23 cellular contexts compared by ENCODE assay signal in the genomic region with DNA sequence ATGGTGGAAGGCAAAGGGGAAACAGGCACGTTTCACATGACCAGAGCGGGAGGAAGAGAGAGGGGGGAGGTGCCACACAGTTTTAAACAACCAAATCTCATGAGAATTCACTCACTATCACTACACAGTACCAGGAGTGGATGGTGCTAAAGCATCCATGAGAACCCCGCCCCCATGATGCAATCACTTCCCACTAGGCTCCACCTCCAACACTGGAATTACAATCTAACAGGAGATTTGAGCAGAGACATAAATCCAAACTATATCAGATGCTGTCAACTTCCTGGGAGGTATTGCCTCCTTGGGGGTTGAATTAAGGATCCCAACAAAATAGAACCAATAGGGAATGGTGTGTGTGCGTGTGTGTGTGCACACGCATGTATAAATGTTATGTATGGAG.
DNase-seq lines count a peak whose midpoint lies in the region; ATAC-seq, FAIRE-seq and TF ChIP-seq lines count a peak whose summit lies in the region.
"Had no signal": no experiment of that assay in that cellular context is flagged by ENCODE, and none has a peak within 500 bp of the region (broad histone marks: within the 10 kb centered on the region; RNA-seq: fewer than 3 reads in every experiment).

No MANE protein-coding gene starts in this region.

- no peak for TF ChIP-seq POLR2A in K562 (conservative IDR thresholded peaks at IDR 0.05)
- no peak for TF ChIP-seq POLR2A in H1 (IDR thresholded peaks at IDR 0.05; ENCODE audit: control extremely low read depth in 1 of 2, low read depth in 2 of 2, low read length in 2 of 2)

- TF ChIP-seq CTCF in K562 (IDR thresholded peaks at IDR 0.05 in 2 of 3, conservative IDR thresholded peaks at IDR 0.05 in 1 of 3; ENCODE audit: insufficient read depth in 2 of 3, low read depth in 1 of 3, low read length in 3 of 3), result no peak
- TF ChIP-seq CTCF in H1 (IDR thresholded peaks at IDR 0.05; ENCODE audit: control extremely low read depth in 1 of 3, insufficient read depth in 1 of 3, low read depth in 1 of 3, low read length in 3 of 3), result no peak
- TF ChIP-seq CTCF in upper lobe of right lung (IDR thresholded peaks at IDR 0.05), result no peak

- no peaks in the 10 kb centered on the region for H4K20me1 ChIP-seq in BLaER1
- H4K20me1 ChIP-seq in K562 (replicated peaks; ENCODE audit: control insufficient read depth, insufficient read depth, low read length), result no peaks in the 10 kb centered on the region
- H4K20me1 ChIP-seq in H1 (replicated peaks in 1 of 2; ENCODE audit: control insufficient read depth in 1 of 2, insufficient read depth in 2 of 2, low read length in 2 of 2), result no peaks in the 10 kb centered on the region

- TF ChIP-seq EP300 in K562 (IDR thresholded peaks at IDR 0.05; ENCODE audit: low read length) (no peak), H1 (IDR thresholded peaks at IDR 0.05; ENCODE audit: borderline replicate concordance in 1 of 2, low read depth in 2 of 2, low read length in 2 of 2) (no peak)

- H3K4me1 ChIP-seq in BLaER1 (peaks cover 31% of the 10 kb centered on the region), K562 (replicated peaks in 1 of 2; ENCODE audit: control insufficient read depth in 2 of 2, insufficient read depth in 2 of 2, low read length in 2 of 2) (no peaks in the 10 kb centered on the region), H1 (replicated peaks in 1 of 4; ENCODE audit: control insufficient read depth in 3 of 4, insufficient read depth in 4 of 4, low read length in 3 of 4) (no peaks in the 10 kb centered on the region), upper lobe of right lung (no peaks in the 10 kb centered on the region)
- H3K4me1 ChIP-seq: A549 had no signal

- H4K91ac ChIP-seq in H1 (replicated peaks; ENCODE audit: insufficient read length, low read length), result no peak overlapping the region

- no peak overlapping the region for H2BK20ac ChIP-seq in H1 (ENCODE audit: low read length)

- H3K14ac ChIP-seq in H1 (ENCODE audit: insufficient read length), result no peak overlapping the region

- no peak overlapping the region for H3K18ac ChIP-seq in H1 (ENCODE audit: extremely low read depth, low read length)

- no peak overlapping the region for H3K56ac ChIP-seq in H1 (replicated peaks; ENCODE audit: insufficient read length, low read depth, low read length)

- POLR2A ChIA-PET in K562 (lab: Yijun Ruan, JAX) (no interaction called here), H1 (lab: Charles Lee; ENCODE audit: partially characterized antibody) (no interaction called here)

- H3K9ac ChIP-seq in BLaER1 (no peak overlapping the region), K562 (ENCODE audit: insufficient read depth in 1 of 2, low read depth in 2 of 2, low read length in 2 of 2) (no peak overlapping the region), H1 (replicated peaks in 1 of 4; ENCODE audit: extremely low read depth in 1 of 4, low read depth in 3 of 4, low read length in 3 of 4) (no peak overlapping the region)

- H3K4me2 ChIP-seq in BLaER1 (peak overlapping the region; percentile 39), K562 (ENCODE audit: insufficient read depth, low read length) (no peak overlapping the region), H1 (ENCODE audit: insufficient read depth in 1 of 2, low read depth in 2 of 2, low read length in 2 of 2) (no peak overlapping the region)
- H3K4me2 ChIP-seq: A549 had no signal

- H3K9me1 ChIP-seq in K562 (ENCODE audit: control insufficient read depth, insufficient read depth, low read length), result no peaks in the 10 kb centered on the region

- 0% methylated on average over 5 of the region's 5 CpGs for WGBS in K562 (ENCODE audit: insufficient coverage, low coverage, missing lambda C conversion rate)
- WGBS in H1 (ENCODE audit: extremely low coverage in 1 of 2, insufficient coverage in 1 of 2, insufficient read length in 1 of 2, insufficient replicate concordance in 2 of 2, low coverage in 1 of 2, low lambda C conversion rate in 2 of 2, missing lambda C conversion rate in 1 of 2), 2 experiments, result 81% methylated on average over 5 of the region's 5 CpGs; no CpG with 5 or more reads in 1 of the 2 experiments

- in situ Hi-C loops in K562 (cut with MboI), result no loop called here

- H3K79me1 ChIP-seq in H1 (ENCODE audit: low read depth, low read length), result no peaks in the 10 kb centered on the region

- no peak overlapping the region for H3K4ac ChIP-seq in H1 (replicated peaks; ENCODE audit: insufficient read length, low read depth, low read length)

- H2BK5ac ChIP-seq in H1 (ENCODE audit: low read depth, low read length), result no peak overlapping the region

- H3K79me2 ChIP-seq in K562 (ENCODE audit: control insufficient read depth, insufficient read depth, low read length) (no peaks in the 10 kb centered on the region), H1 (ENCODE audit: control insufficient read depth in 1 of 2, insufficient read depth in 2 of 2, low read length in 2 of 2) (no peaks in the 10 kb centered on the region)

- H2BK12ac ChIP-seq in H1 (ENCODE audit: low read depth, low read length), result no peak overlapping the region

- TF ChIP-seq RAD21 in K562 (CRISPR knock-in tag; conservative IDR thresholded peaks at IDR 0.05 in 1 of 2, IDR thresholded peaks at IDR 0.05 in 1 of 2), result no peak
- TF ChIP-seq RAD21 in H1 (IDR thresholded peaks at IDR 0.05 in 1 of 2, conservative IDR thresholded peaks at IDR 0.05 in 1 of 2; ENCODE audit: low read depth in 2 of 2, low read length in 2 of 2), result no peak

- H3K27me3 ChIP-seq in BLaER1 (no peaks in the 10 kb centered on the region), K562 (ENCODE audit: control insufficient read depth in 2 of 2, insufficient read depth in 2 of 2, low read length in 2 of 2) (no peaks in the 10 kb centered on the region), H1 (replicated peaks in 1 of 4; ENCODE audit: control insufficient read depth in 3 of 4, extremely low read depth in 1 of 4, insufficient read depth in 3 of 4, low read length in 3 of 4) (no peaks in the 10 kb centered on the region), upper lobe of right lung (no peaks in the 10 kb centered on the region)

- H4K5ac ChIP-seq in H1 (ENCODE audit: insufficient read length, low read depth, low read length), result no peak overlapping the region

- H3K27ac ChIP-seq in BLaER1 (no peak overlapping the region), K562 (ENCODE audit: extremely low read depth, low read depth, low read length) (no peak overlapping the region), H1 (ENCODE audit: low read depth, low read length) (no peak overlapping the region), upper lobe of right lung (no peak overlapping the region)
- H3K27ac ChIP-seq: 22Rv1, A549 had no signal

- H2BK120ac ChIP-seq in H1 (replicated peaks; ENCODE audit: low read depth, low read length), result no peak overlapping the region

- no peaks in the 10 kb centered on the region for H3K23me2 ChIP-seq in H1 (ENCODE audit: low read depth, low read length)

- ATAC-seq in K562 (peak; percentile 45; the same call in 1 of the 3 replicates), upper lobe of right lung (no peak)
- ATAC-seq: A549, GM12878 had no signal

- H2AK5ac ChIP-seq in H1 (ENCODE audit: low read depth, low read length), result no peak overlapping the region

- FAIRE-seq in K562 (lab: Jason Lieb, UNC) (no peak), H1 (lab: Jason Lieb, UNC) (no peak)
- FAIRE-seq: A549, GM12878, GM12892, GM18507 had no signal

- no peak for DNase-seq in K562 (ENCODE audit: extremely low read depth in 1 of 4, low spot score in 3 of 4)
- DNase-seq in H1 (ENCODE audit: low read depth in 1 of 2, low spot score in 2 of 2), result no peak
- no peak for DNase-seq in C1 segment of cervical spinal cord (lab: John Stamatoyannopoulos, UW)
- DNase-seq in upper lobe of right lung, result no peak
- DNase-seq in MV-4-11 (lab: John Stamatoyannopoulos, UW), result no peak
- DNase-seq: AML-193; CD4-positive, alpha-beta memory T cell; CD4-positive, CD25-positive, alpha-beta regulatory T cell; CD8-positive, alpha-beta memory T cell; COR-L47; DMS 273 treated with DMSO at 0.1 percent for 48 hours; DMS153; DMS53; DMS79; DND-41; EL; GDM1 had no signal

- CTCF ChIA-PET in K562 (lab: Yijun Ruan, JAX; ENCODE audit: low intra/inter-chr PET ratio), result no interaction called here
- CTCF ChIA-PET in H1 (lab: Charles Lee; ENCODE audit: partially characterized antibody), result no interaction called here

- no peak overlapping the region for H3K4me3 ChIP-seq in BLaER1
- H3K4me3 ChIP-seq in K562, result no peak overlapping the region
- no peak overlapping the region for H3K4me3 ChIP-seq in H1 (ENCODE audit: extremely low read depth in 1 of 4, insufficient read depth in 2 of 4, low read depth in 3 of 4, low read length in 4 of 4)
- H3K4me3 ChIP-seq in upper lobe of right lung, result no peak overlapping the region
- H3K4me3 ChIP-seq: A549, GM12878 had no signal

- peaks cover 27% of the 10 kb centered on the region for H3K9me3 ChIP-seq in BLaER1
- H3K9me3 ChIP-seq in K562 (replicated peaks; ENCODE audit: control insufficient read depth, insufficient read depth, low read depth, low read length), result no peaks in the 10 kb centered on the region
- H3K9me3 ChIP-seq in H1 (ENCODE audit: insufficient read depth in 2 of 2, low read depth in 1 of 2, low read length in 1 of 2), result no peaks in the 10 kb centered on the region; a peak in 1 of 4 replicates
- no peaks in the 10 kb centered on the region for H3K9me3 ChIP-seq in upper lobe of right lung
- H3K9me3 ChIP-seq: A549 had no signal

- no peak overlapping the region for H3K23ac ChIP-seq in H1 (ENCODE audit: insufficient read length)

- no TSS peak for BruUV-seq in K562 (replicated peaks; lab: Mats Ljungman, UMichigan)

- H2BK15ac ChIP-seq in H1 (ENCODE audit: low read length), result no peak overlapping the region

- no peak overlapping the region for H4K8ac ChIP-seq in H1 (ENCODE audit: extremely low read depth, insufficient read depth, low read length)

- H3K36me3 ChIP-seq in BLaER1 (no peaks in the 10 kb centered on the region), K562 (ENCODE audit: control insufficient read depth, insufficient read depth, low read length) (no peaks in the 10 kb centered on the region), H1 (ENCODE audit: control insufficient read depth in 2 of 4, insufficient read depth in 4 of 4, low read length in 3 of 4) (no peaks in the 10 kb centered on the region), upper lobe of right lung (no peaks in the 10 kb centered on the region)

- intact Hi-C loops in K562 (cut with micrococcal nuclease) (no loop called here), upper lobe of right lung (cut with DNase I) (no loop called here)

- H2AFZ ChIP-seq in K562 (ENCODE audit: low read depth, low read length) (no peak overlapping the region), H1 (ENCODE audit: low read length) (no peak overlapping the region)

TF ChIP-seq in K562, 482 proteins besides CTCF, POLR2A, EP300 and RAD21 (continues in another document):
- TF ChIP-seq RBM15 (IDR thresholded peaks at IDR 0.05; ENCODE audit: insufficient read depth, low read length) (no peak), CEBPB (tag; IDR thresholded peaks at IDR 0.05) (peak; percentile 51; the same call in 1 of the 2 replicates), MEIS2 (IDR thresholded peaks at IDR 0.05; ENCODE audit: partially characterized antibody) (peak; percentile 20)

TF ChIP-seq in H1, 55 proteins besides CTCF, POLR2A, EP300 and RAD21:
- TF ChIP-seq POLR2AphosphoS5 (IDR thresholded peaks at IDR 0.05; ENCODE audit: low read depth, low read length) (no peak), RBBP5 (IDR thresholded peaks at IDR 0.05; ENCODE audit: borderline replicate concordance, low read depth, low read length) (no peak), CEBPB (IDR thresholded peaks at IDR 0.05; ENCODE audit: low read depth, low read length) (peak; percentile 15; the same call in 1 of the 2 replicates)
TF ChIP-seq in H1: peak in this region for 1.
